17 cellular contexts compared by ENCODE assay signal in genomic region chr3:17974206-17974841, GRCh38.
DNase-seq lines count a peak whose midpoint lies in the region; FAIRE-seq and TF ChIP-seq lines count a peak whose summit lies in the region.
"Had no signal": no experiment of that assay in that cellular context is flagged by ENCODE, and none has a peak within 500 bp of the region (broad histone marks: within the 10 kb centered on the region; RNA-seq: fewer than 3 reads in every experiment).

No MANE protein-coding gene starts in this region.

- FAIRE-seq in D721Med (lab: Jason Lieb, UNC) (no peak), HTR-8/SVneo (lab: Jason Lieb, UNC) (no peak)
- FAIRE-seq: bronchial epithelial cell had no signal

- DNase-seq in LNCaP clone FGC (ENCODE audit: low read depth) = no peak
- peak; percentile 8 for DNase-seq in adipocyte (ENCODE audit: low read depth)
- peak; percentile 16 for DNase-seq in left kidney (ENCODE audit: low read depth, low spot score)
- DNase-seq in activated T-cell treated with anti-CD3 and anti-CD28 coated beads for 4 hours = no peak
- no peak for DNase-seq in D721Med (ENCODE audit: insufficient read length, low spot score)
- DNase-seq in HTR-8/SVneo (ENCODE audit: insufficient read length, low spot score) = no peak
- no peak for DNase-seq in HuH-7.5 (ENCODE audit: low spot score)
- DNase-seq: activated naive CD4-positive, alpha-beta T cell; CD4-positive, CD25-positive, alpha-beta regulatory T cell; GF-D8; heart left ventricle; naive thymus-derived CD8-positive, alpha-beta T cell; NCI-H446; SHP77 treated with DMSO at 0.1 percent for 48 hours; stimulated activated naive CD4-positive, alpha-beta T cell had no signal

- H3K9me3 ChIP-seq in adipocyte (ENCODE audit: control insufficient read depth, low read length) = no peaks in the 10 kb centered on the region
- H3K9me3 ChIP-seq: heart left ventricle had no signal

- H3K27ac ChIP-seq in C4-2B = no peak overlapping the region
- H3K27ac ChIP-seq: heart left ventricle had no signal

- no peak overlapping the region for H3K4me3 ChIP-seq in LNCaP clone FGC (ENCODE audit: low read depth, low read length)
- H3K4me3 ChIP-seq in adipocyte (ENCODE audit: low read length) = no peak overlapping the region
- H3K4me3 ChIP-seq: heart left ventricle had no signal

- TF ChIP-seq CTCF in C4-2B (conservative IDR thresholded peaks at IDR 0.05) (peak; percentile 12), LNCaP clone FGC (IDR thresholded peaks at IDR 0.05; ENCODE audit: control insufficient read depth, extremely low read depth, insufficient read depth) (peak; percentile 30; the same call in 1 of the 2 replicates), D721Med (IDR thresholded peaks at IDR 0.05; ENCODE audit: insufficient read depth, missing control alignments) (no peak)

- no peaks in the 10 kb centered on the region for H3K4me1 ChIP-seq in adipocyte (ENCODE audit: control insufficient read depth, insufficient read depth, low read length)
- H3K4me1 ChIP-seq: heart left ventricle had no signal

- H3K36me3 ChIP-seq in adipocyte (ENCODE audit: control insufficient read depth, insufficient read depth, low read length, severe bottlenecking) = no peaks in the 10 kb centered on the region
- H3K36me3 ChIP-seq: heart left ventricle had no signal

- no peak overlapping the region for H3K9ac ChIP-seq in adipocyte (ENCODE audit: low read length)

- no peaks in the 10 kb centered on the region for H3K27me3 ChIP-seq in adipocyte (replicated peaks; ENCODE audit: control insufficient read depth, insufficient read depth, low read length)

Comparison
In these comparisons a context has a peak if more than half of its experiments do, and no peak if none do; other contexts are left out.
1. DNase-seq: peak in adipocyte (single experiment) and left kidney (single experiment); none in LNCaP clone FGC (single experiment), activated T-cell treated with anti-CD3 and anti-CD28 coated beads for 4 hours (single experiment), D721Med (single experiment), HTR-8/SVneo (single experiment) and HuH-7.5 (single experiment).